Comparison of ENCODE assay signal across 1 cellular context in the genomic region with DNA sequence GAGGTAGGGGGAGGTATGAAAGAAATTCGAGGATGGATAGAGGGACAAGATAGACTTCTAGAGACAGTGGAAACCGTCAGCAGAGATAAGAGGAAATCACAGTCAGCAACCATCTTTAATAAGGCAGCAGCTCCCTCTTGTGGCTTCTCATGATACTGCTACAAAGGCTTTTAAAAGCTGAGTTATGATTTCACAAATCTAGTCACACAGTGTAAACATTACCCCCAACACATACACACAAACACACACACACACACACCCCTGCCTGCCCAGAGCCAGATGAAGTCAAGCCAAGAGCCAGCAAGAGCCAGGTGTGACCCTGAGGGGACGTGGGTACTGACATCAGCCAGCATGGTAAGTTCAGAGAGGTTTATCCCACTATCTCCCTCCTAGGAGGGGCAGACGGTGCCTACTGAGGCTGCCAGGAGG.
TF ChIP-seq lines count a peak whose summit lies in the region.

No MANE protein-coding gene starts in this region.

TF ChIP-seq in HepG2, 621 proteins besides CTCF, POLR2A, EP300 and RAD21 (continues in another document):
- TF ChIP-seq FOXA3 (CRISPR knock-in tag; IDR thresholded peaks at IDR 0.05) (peak; percentile 63; the same call in 1 of the 2 replicates), STAG1 (CRISPR knock-in tag; IDR thresholded peaks at IDR 0.05) (peak; percentile 88), NBN (conservative IDR thresholded peaks at IDR 0.05) (no peak), SMC3 (IDR thresholded peaks at IDR 0.05; ENCODE audit: low read length) (peak; percentile 89), ZIK1 (CRISPR knock-in tag; IDR thresholded peaks at IDR 0.05; ENCODE audit: borderline replicate concordance, low read depth) (no peak), CEBPG (CRISPR knock-in tag; IDR thresholded peaks at IDR 0.05) (0 out of 2 replicates have a peak, but pooled peaks have one; percentile 21), SNRNP70 (IDR thresholded peaks at IDR 0.05; ENCODE audit: low read depth, low read length) (no peak), CC2D1A (CRISPR knock-in tag; IDR thresholded peaks at IDR 0.05) (no peak)
- TF ChIP-seq, protein P1, sequence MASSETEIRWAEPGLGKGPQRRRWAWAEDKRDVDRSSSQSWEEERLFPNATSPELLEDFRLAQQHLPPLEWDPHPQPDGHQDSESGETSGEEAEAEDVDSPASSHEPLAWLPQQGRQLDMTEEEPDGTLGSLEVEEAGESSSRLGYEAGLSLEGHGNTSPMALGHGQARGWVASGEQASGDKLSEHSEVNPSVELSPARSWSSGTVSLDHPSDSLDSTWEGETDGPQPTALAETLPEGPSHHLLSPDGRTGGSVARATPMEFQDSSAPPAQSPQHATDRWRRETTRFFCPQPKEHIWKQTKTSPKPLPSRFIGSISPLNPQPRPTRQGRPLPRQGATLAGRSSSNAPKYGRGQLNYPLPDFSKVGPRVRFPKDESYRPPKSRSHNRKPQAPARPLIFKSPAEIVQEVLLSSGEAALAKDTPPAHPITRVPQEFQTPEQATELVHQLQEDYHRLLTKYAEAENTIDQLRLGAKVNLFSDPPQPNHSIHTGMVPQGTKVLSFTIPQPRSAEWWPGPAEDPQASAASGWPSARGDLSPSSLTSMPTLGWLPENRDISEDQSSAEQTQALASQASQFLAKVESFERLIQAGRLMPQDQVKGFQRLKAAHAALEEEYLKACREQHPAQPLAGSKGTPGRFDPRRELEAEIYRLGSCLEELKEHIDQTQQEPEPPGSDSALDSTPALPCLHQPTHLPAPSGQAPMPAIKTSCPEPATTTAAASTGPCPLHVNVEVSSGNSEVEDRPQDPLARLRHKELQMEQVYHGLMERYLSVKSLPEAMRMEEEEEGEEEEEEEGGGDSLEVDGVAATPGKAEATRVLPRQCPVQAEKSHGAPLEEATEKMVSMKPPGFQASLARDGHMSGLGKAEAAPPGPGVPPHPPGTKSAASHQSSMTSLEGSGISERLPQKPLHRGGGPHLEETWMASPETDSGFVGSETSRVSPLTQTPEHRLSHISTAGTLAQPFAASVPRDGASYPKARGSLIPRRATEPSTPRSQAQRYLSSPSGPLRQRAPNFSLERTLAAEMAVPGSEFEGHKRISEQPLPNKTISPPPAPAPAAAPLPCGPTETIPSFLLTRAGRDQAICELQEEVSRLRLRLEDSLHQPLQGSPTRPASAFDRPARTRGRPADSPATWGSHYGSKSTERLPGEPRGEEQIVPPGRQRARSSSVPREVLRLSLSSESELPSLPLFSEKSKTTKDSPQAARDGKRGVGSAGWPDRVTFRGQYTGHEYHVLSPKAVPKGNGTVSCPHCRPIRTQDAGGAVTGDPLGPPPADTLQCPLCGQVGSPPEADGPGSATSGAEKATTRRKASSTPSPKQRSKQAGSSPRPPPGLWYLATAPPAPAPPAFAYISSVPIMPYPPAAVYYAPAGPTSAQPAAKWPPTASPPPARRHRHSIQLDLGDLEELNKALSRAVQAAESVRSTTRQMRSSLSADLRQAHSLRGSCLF (CRISPR knock-in tag; IDR thresholded peaks at IDR 0.05; ENCODE audit: borderline replicate concordance), result no peak
- TF ChIP-seq, protein P2, sequence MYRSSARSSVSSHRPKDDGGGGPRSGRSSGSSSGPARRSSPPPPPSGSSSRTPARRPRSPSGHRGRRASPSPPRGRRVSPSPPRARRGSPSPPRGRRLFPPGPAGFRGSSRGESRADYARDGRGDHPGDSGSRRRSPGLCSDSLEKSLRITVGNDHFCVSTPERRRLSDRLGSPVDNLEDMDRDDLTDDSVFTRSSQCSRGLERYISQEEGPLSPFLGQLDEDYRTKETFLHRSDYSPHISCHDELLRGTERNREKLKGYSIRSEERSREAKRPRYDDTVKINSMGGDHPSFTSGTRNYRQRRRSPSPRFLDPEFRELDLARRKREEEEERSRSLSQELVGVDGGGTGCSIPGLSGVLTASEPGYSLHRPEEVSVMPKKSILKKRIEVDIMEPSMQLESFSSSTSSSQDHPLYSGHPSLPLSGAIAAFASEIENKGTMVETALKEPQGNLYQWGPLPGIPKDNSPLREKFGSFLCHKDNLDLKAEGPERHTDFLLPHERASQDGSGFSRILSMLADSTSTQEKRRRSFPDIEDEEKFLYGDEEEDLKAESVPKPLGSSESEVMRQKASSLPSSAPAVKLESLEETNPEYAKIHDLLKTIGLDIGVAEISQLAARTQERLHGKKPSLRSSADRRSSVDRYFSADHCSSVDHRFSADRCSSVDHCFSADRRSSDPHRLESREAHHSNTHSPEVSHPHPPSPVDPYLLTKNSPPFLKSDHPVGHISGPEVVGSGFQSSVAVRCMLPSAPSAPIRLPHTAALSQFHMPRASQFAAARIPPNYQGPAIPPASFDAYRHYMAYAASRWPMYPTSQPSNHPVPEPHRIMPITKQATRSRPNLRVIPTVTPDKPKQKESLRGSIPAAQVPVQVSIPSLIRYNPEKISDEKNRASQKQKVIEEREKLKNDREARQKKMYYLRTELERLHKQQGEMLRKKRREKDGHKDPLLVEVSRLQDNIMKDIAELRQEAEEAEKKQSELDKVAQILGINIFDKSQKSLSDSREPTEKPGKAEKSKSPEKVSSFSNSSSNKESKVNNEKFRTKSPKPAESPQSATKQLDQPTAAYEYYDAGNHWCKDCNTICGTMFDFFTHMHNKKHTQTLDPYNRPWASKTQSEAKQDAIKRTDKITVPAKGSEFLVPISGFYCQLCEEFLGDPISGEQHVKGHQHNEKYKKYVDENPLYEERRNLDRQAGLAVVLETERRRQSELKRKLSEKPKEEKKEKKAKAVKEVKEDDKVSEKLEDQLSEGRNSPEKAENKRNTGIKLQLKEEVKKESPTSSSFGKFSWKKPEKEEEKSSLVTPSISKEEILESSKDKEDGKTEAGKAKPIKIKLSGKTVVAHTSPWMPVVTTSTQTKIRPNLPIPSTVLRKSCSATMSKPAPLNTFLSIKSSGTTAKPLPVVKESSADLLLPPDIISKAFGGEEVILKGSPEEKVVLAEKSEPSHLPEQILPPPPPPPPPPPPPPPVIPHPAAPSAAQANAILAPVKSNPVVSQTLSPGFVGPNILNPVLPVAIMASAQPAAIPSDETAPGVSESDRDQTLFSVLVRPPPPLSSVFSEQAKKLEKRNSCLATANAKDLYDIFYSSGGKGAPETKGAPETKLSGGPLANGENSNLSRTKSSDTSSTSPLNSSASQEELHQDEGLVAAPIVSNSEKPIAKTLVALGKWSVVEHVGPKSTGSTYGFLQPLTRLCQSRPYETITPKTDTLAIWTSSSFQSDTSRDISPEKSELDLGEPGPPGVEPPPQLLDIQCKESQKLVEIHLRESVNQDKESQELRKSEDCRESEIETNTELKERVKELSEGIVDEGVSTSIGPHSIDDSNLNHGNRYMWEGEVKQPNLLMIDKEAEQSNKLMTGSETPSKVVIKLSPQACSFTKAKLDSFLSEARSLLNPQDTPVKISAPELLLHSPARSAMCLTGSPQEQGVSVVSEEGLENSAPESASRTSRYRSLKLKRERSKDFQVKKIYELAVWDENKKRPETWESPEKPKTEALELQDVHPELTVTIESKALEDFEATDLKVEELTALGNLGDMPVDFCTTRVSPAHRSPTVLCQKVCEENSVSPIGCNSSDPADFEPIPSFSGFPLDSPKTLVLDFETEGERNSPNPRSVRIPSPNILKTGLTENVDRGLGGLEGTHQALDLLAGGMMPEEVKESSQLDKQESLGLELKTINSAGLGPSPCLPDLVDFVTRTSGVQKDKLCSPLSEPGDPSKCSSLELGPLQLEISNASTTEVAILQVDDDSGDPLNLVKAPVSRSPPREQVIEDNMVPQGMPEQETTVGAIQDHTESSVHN (CRISPR knock-in tag; IDR thresholded peaks at IDR 0.05), result no peak
- TF ChIP-seq, protein P3, sequence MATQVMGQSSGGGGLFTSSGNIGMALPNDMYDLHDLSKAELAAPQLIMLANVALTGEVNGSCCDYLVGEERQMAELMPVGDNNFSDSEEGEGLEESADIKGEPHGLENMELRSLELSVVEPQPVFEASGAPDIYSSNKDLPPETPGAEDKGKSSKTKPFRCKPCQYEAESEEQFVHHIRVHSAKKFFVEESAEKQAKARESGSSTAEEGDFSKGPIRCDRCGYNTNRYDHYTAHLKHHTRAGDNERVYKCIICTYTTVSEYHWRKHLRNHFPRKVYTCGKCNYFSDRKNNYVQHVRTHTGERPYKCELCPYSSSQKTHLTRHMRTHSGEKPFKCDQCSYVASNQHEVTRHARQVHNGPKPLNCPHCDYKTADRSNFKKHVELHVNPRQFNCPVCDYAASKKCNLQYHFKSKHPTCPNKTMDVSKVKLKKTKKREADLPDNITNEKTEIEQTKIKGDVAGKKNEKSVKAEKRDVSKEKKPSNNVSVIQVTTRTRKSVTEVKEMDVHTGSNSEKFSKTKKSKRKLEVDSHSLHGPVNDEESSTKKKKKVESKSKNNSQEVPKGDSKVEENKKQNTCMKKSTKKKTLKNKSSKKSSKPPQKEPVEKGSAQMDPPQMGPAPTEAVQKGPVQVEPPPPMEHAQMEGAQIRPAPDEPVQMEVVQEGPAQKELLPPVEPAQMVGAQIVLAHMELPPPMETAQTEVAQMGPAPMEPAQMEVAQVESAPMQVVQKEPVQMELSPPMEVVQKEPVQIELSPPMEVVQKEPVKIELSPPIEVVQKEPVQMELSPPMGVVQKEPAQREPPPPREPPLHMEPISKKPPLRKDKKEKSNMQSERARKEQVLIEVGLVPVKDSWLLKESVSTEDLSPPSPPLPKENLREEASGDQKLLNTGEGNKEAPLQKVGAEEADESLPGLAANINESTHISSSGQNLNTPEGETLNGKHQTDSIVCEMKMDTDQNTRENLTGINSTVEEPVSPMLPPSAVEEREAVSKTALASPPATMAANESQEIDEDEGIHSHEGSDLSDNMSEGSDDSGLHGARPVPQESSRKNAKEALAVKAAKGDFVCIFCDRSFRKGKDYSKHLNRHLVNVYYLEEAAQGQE (IDR thresholded peaks at IDR 0.05; ENCODE audit: borderline replicate concordance in 1 of 2, low read depth in 1 of 2, low read length in 2 of 2), result no peak
- TF ChIP-seq, protein P4, sequence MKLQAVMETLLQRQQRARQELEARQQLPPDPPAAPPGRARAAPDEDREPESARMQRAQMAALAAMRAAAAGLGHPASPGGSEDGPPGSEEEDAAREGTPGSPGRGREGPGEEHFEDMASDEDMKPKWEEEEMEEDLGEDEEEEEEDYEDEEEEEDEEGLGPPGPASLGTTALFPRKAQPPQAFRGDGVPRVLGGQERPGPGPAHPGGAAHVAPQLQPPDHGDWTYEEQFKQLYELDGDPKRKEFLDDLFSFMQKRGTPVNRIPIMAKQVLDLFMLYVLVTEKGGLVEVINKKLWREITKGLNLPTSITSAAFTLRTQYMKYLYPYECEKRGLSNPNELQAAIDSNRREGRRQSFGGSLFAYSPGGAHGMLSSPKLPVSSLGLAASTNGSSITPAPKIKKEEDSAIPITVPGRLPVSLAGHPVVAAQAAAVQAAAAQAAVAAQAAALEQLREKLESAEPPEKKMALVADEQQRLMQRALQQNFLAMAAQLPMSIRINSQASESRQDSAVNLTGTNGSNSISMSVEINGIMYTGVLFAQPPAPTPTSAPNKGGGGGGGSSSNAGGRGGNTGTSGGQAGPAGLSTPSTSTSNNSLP (IDR thresholded peaks at IDR 0.05; ENCODE audit: low read depth, low read length), result peak; percentile 50; the same call in 1 of the 2 replicates
- TF ChIP-seq, protein P5, sequence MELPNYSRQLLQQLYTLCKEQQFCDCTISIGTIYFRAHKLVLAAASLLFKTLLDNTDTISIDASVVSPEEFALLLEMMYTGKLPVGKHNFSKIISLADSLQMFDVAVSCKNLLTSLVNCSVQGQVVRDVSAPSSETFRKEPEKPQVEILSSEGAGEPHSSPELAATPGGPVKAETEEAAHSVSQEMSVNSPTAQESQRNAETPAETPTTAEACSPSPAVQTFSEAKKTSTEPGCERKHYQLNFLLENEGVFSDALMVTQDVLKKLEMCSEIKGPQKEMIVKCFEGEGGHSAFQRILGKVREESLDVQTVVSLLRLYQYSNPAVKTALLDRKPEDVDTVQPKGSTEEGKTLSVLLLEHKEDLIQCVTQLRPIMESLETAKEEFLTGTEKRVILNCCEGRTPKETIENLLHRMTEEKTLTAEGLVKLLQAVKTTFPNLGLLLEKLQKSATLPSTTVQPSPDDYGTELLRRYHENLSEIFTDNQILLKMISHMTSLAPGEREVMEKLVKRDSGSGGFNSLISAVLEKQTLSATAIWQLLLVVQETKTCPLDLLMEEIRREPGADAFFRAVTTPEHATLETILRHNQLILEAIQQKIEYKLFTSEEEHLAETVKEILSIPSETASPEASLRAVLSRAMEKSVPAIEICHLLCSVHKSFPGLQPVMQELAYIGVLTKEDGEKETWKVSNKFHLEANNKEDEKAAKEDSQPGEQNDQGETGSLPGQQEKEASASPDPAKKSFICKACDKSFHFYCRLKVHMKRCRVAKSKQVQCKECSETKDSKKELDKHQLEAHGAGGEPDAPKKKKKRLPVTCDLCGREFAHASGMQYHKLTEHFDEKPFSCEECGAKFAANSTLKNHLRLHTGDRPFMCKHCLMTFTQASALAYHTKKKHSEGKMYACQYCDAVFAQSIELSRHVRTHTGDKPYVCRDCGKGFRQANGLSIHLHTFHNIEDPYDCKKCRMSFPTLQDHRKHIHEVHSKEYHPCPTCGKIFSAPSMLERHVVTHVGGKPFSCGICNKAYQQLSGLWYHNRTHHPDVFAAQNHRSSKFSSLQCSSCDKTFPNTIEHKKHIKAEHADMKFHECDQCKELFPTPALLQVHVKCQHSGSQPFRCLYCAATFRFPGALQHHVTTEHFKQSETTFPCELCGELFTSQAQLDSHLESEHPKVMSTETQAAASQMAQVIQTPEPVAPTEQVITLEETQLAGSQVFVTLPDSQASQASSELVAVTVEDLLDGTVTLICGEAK (IDR thresholded peaks at IDR 0.05), result no peak
- TF ChIP-seq, protein P5 (CRISPR knock-in tag; IDR thresholded peaks at IDR 0.05), result 0 out of 2 replicates have a peak, but pooled peaks have one; percentile 12
- TF ChIP-seq, protein P6, sequence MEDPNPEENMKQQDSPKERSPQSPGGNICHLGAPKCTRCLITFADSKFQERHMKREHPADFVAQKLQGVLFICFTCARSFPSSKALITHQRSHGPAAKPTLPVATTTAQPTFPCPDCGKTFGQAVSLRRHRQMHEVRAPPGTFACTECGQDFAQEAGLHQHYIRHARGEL (CRISPR knock-in tag; IDR thresholded peaks at IDR 0.05), result no peak
